Comparison of ENCODE assay signal across 20 cellular contexts in the genomic region with DNA sequence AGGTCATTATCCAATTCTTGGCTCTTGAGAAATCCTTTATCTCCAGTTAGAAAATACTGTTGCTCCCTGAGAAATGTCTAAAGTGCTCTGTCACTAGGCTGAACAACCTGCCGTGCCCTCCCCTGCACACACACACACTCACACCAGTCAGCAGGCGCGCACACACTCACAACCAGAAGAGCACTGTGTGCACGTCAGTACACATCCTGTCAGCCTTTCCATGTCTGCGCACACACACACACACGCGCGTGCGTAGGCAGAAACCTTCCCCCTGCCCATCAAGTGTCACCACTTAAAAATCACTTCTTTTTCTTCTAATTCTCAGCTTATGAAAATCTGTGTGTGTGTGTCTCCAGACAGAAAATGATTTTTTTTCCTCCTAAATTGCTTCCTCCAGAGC.
DNase-seq lines count a peak whose midpoint lies in the region; ATAC-seq and TF ChIP-seq lines count a peak whose summit lies in the region.
"Had no signal": no experiment of that assay in that cellular context is flagged by ENCODE, and none has a peak within 500 bp of the region (broad histone marks: within the 10 kb centered on the region; RNA-seq: fewer than 3 reads in every experiment).

No MANE protein-coding gene starts in this region.

- no peak overlapping the region for H3K27ac ChIP-seq in OCI-LY7 (ENCODE audit: low read depth, low read length, poor library complexity, severe bottlenecking)
- H3K27ac ChIP-seq: ascending aorta, KMS-11, RWPE1, transverse colon had no signal

- no peak overlapping the region for H3K4me3 ChIP-seq in OCI-LY7 (ENCODE audit: low read depth, low read length, poor library complexity, severe bottlenecking)
- H3K4me3 ChIP-seq: ascending aorta, transverse colon had no signal

- no peak overlapping the region for H3K4me3 Mint-ChIP-seq in activated CD4-positive, alpha-beta T cell treated with anti-CD3 and anti-CD28 coated beads, Interleukin-2, amount 10 ng/mL, durations not matched to agents 24 days and 14 days
- H3K4me3 Mint-ChIP-seq: endodermal cell had no signal

- no peak overlapping the region for H3K4me2 ChIP-seq in OCI-LY7 (ENCODE audit: low read length)
- H3K4me2 ChIP-seq: KMS-11 had no signal

- H3K9me3 Mint-ChIP-seq in activated CD4-positive, alpha-beta T cell treated with anti-CD3 and anti-CD28 coated beads, Interleukin-2, amount 10 ng/mL, durations not matched to agents 24 days and 14 days: no peaks in the 10 kb centered on the region
- no peaks in the 10 kb centered on the region for H3K9me3 Mint-ChIP-seq in activated naive CD4-positive, alpha-beta T cell treated with anti-CD3 and anti-CD28 coated beads, Interleukin-2, amount 50 U/mL, for 72 hours
- H3K9me3 Mint-ChIP-seq: endodermal cell had no signal

- H3K27me3 Mint-ChIP-seq in activated CD4-positive, alpha-beta T cell treated with anti-CD3 and anti-CD28 coated beads, Interleukin-2, amount 10 ng/mL, durations not matched to agents 24 days and 14 days: peaks cover 14% of the 10 kb centered on the region

- H3K9me3 ChIP-seq in OCI-LY7 (ENCODE audit: low read length): no peaks in the 10 kb centered on the region
- H3K9me3 ChIP-seq: ascending aorta, transverse colon had no signal

- no peak overlapping the region for H3K27ac Mint-ChIP-seq in activated CD4-positive, alpha-beta T cell treated with anti-CD3 and anti-CD28 coated beads, Interleukin-2, amount 10 ng/mL, durations not matched to agents 24 days and 14 days
- no peak overlapping the region for H3K27ac Mint-ChIP-seq in activated naive CD4-positive, alpha-beta T cell treated with anti-CD3 and anti-CD28 coated beads, Interleukin-2, amount 50 U/mL, for 72 hours
- H3K27ac Mint-ChIP-seq: endodermal cell had no signal

- intact Hi-C loops in activated CD4-positive, alpha-beta T cell treated with anti-CD3 and anti-CD28 coated beads, Interleukin-2, amount 10 ng/mL, durations not matched to agents 24 days and 14 days (cut with micrococcal nuclease): loop anchor here (5.0 kb wide), 3 partner anchors 178 to 528 kb away; no protein-coding TSS in a partner anchor
- intact Hi-C loops in OCI-LY7 (cut with micrococcal nuclease; ENCODE audit: unreplicated experiment): loop anchor here (5.0 to 10.0 kb wide), 2 partner anchors 176 to 533 kb away; no protein-coding TSS in a partner anchor

- DNase-seq in NCI-H2227 (lab: John Stamatoyannopoulos, UW; ENCODE audit: unreplicated experiment) (peak; percentile 56), OCI-LY7 (ENCODE audit: low spot score) (no peak)
- DNase-seq in activated CD4-positive, alpha-beta T cell treated with anti-CD3 and anti-CD28 coated beads, Interleukin-2, amount 10 ng/mL, durations not matched to agents 24 days and 14 days: peak; percentile 62
- peak in 1 of 2 donors; percentile 15 for DNase-seq in activated naive CD4-positive, alpha-beta T cell treated with anti-CD3 and anti-CD28 coated beads, Interleukin-2, amount 50 U/mL, for 72 hours (ENCODE audit: low spot score in 2 of 2)
- DNase-seq in stimulated activated CD4-positive, alpha-beta T cell treated with anti-CD3 and anti-CD28 coated beads, Interleukin-4, amount 100 ng/mL, for 24 hours: peak; percentile 19
- DNase-seq: activated gamma-delta T cell; COR-L47; endodermal cell; midbrain; MV-4-11; NCI-H1930; NCI-H446; stimulated activated naive CD4-positive, alpha-beta T cell treated with Interleukin-2 at 50 U/mL for 16 hours; transverse colon had no signal

- no peaks in the 10 kb centered on the region for H4K20me1 ChIP-seq in OCI-LY7 (ENCODE audit: insufficient read depth, low read length)

- CTCF ChIA-PET in OCI-LY7 (lab: Charles Lee; ENCODE audit: unreplicated experiment): no interaction called here

- POLR2A ChIA-PET in OCI-LY7 (lab: Charles Lee): no interaction called here

- no peaks in the 10 kb centered on the region for H3K4me1 Mint-ChIP-seq in activated CD4-positive, alpha-beta T cell treated with anti-CD3 and anti-CD28 coated beads, Interleukin-2, amount 10 ng/mL, durations not matched to agents 24 days and 14 days

- H3K36me3 Mint-ChIP-seq in activated CD4-positive, alpha-beta T cell treated with anti-CD3 and anti-CD28 coated beads, Interleukin-2, amount 10 ng/mL, durations not matched to agents 24 days and 14 days (ENCODE audit: low read depth): no peaks in the 10 kb centered on the region
- H3K36me3 Mint-ChIP-seq in activated naive CD4-positive, alpha-beta T cell treated with anti-CD3 and anti-CD28 coated beads, Interleukin-2, amount 50 U/mL, for 72 hours: no peaks in the 10 kb centered on the region

- ATAC-seq in activated naive CD4-positive, alpha-beta T cell treated with anti-CD3 and anti-CD28 coated beads, Interleukin-2, amount 50 U/mL, for 72 hours: peak; percentile 42 to 58
- ATAC-seq in HG02885 (IDR thresholded peaks at IDR 0.05; ENCODE audit: poor library complexity, unreplicated experiment) (no peak), HG02798 (IDR thresholded peaks at IDR 0.05; ENCODE audit: poor library complexity, unreplicated experiment) (no peak)
- ATAC-seq: left lobe of liver had no signal

- no peak overlapping the region for H2AFZ ChIP-seq in OCI-LY7 (ENCODE audit: low read length)

- H3K36me3 ChIP-seq in OCI-LY7 (ENCODE audit: insufficient read depth, low read length): no peaks in the 10 kb centered on the region
- H3K36me3 ChIP-seq: ascending aorta, transverse colon had no signal

- no peak for TF ChIP-seq CTCF in OCI-LY7 (conservative IDR thresholded peaks at IDR 0.05; ENCODE audit: low read length)

- no peaks in the 10 kb centered on the region for H3K9me2 ChIP-seq in OCI-LY7 (ENCODE audit: insufficient read depth, low read length)

- H3K79me2 ChIP-seq in OCI-LY7 (ENCODE audit: insufficient read depth, low read depth, low read length): no peaks in the 10 kb centered on the region

- H3K4me1 ChIP-seq in OCI-LY7 (ENCODE audit: insufficient read depth, low read length, poor library complexity, severe bottlenecking): no peaks in the 10 kb centered on the region

- BruUV-seq in OCI-LY7 (replicated peaks; lab: Mats Ljungman, UMichigan): no TSS peak

Comparison
In these comparisons a context has a peak if more than half of its experiments do, and no peak if none do; other contexts are left out.
1. ATAC-seq: peak in activated naive CD4-positive, alpha-beta T cell treated with anti-CD3 and anti-CD28 coated beads, Interleukin-2, amount 50 U/mL, for 72 hours (2 of 2); none in HG02885 (single experiment) and HG02798 (single experiment).